8 cellular contexts compared by ENCODE assay signal in genomic region chr5:177006265-177006972, GRCh38. TPM values are rescaled to one million over a fixed set of nuclear protein-coding genes. Genes with fewer than 3 reads are reported as not detected.
A peak's percentile ranks its signal among the peaks of the same experiment; 100 is the strongest.
DNase-seq lines count a peak whose midpoint lies in the region; ATAC-seq, FAIRE-seq and TF ChIP-seq lines count a peak whose summit lies in the region.

Gene UIMC1, minus strand, starts transcription at chr5:177006779. Its CDS starts 24,164 bp downstream, at chr5:176982615.

- FAIRE-seq in keratinocyte (lab: Jason Lieb, UNC): no peak

- no peaks in the 10 kb centered on the region for H3K9me3 ChIP-seq in keratinocyte (ENCODE audit: control insufficient read depth, low read depth, low read length)

- H3K4me1 ChIP-seq in keratinocyte (ENCODE audit: control insufficient read depth, extremely low read depth, insufficient read depth, low read length): peaks cover 22% of the 10 kb centered on the region

- no peaks in the 10 kb centered on the region for H3K27me3 ChIP-seq in keratinocyte (ENCODE audit: control insufficient read depth, extremely low read depth, insufficient read depth, low read length)

- ATAC-seq in GM19035 (IDR thresholded peaks at IDR 0.05; ENCODE audit: unreplicated experiment): peak; percentile 72
- peak; percentile 80 for ATAC-seq in HG03342 (IDR thresholded peaks at IDR 0.05; ENCODE audit: unreplicated experiment)

- no peaks in the 10 kb centered on the region for H3K9me1 ChIP-seq in keratinocyte (ENCODE audit: control insufficient read depth, extremely low read depth, insufficient read depth, low read length)

- H3K27ac ChIP-seq in keratinocyte (ENCODE audit: control insufficient read depth, insufficient read depth, low read length): peak within 1 kb of the TSS; percentile 84

- TF ChIP-seq CTCF in keratinocyte (optimal IDR thresholded peaks at IDR 0.05 in 1 of 3, IDR thresholded peaks at IDR 0.05 in 1 of 3, conservative IDR thresholded peaks at IDR 0.05 in 1 of 3; ENCODE audit: extremely low read depth in 1 of 3, insufficient read depth in 2 of 3, low read length in 3 of 3): no peak

- peak; percentile 95 for DNase-seq in AG08396 (ENCODE audit: low spot score)
- peak; percentile 80 for DNase-seq in NCI-H510A (lab: John Stamatoyannopoulos, UW)
- peak; percentile 87 for DNase-seq in activated CD4-positive, alpha-beta T cell treated with anti-CD3 and anti-CD28 coated beads for 1 hour
- DNase-seq in cerebellar nuclear complex (lab: John Stamatoyannopoulos, UW): peak; percentile 1 to 51
- DNase-seq in keratinocyte (ENCODE audit: low read depth, low spot score): no peak
- DNase-seq in stimulated activated CD4-positive, alpha-beta T cell treated with anti-CD3 and anti-CD28 coated beads, Interleukin-12 subunit alpha, Interleukin-12 subunit beta, amount 100 ng/mL, for 48 hours (ENCODE audit: low read depth in 2 of 3, low spot score in 1 of 3): peak; percentile 86 to 91 (median 87)

- H3K79me2 ChIP-seq in keratinocyte (ENCODE audit: control insufficient read depth, insufficient read depth, low read length): peaks cover 51% of the 10 kb centered on the region

- peak within 1 kb of the TSS; percentile 83 for H2AFZ ChIP-seq in keratinocyte (ENCODE audit: control insufficient read depth, low read length)

- peak within 1 kb of the TSS; percentile 82 for H3K9ac ChIP-seq in keratinocyte (ENCODE audit: control insufficient read depth, extremely low read depth, insufficient read depth, low read length)

- no peaks in the 10 kb centered on the region for H3K36me3 ChIP-seq in keratinocyte (ENCODE audit: control insufficient read depth in 2 of 2, extremely low read depth in 1 of 2, insufficient read depth in 2 of 2, low read length in 2 of 2)

- H3K4me2 ChIP-seq in keratinocyte (ENCODE audit: control insufficient read depth, extremely low read depth, insufficient read depth, low read depth, low read length): peak within 1 kb of the TSS; percentile 95

- peak within 1 kb of the TSS; percentile 70 to 78 (median 78) for H3K4me3 ChIP-seq in keratinocyte (ENCODE audit: control insufficient read depth in 2 of 3, extremely low read depth in 1 of 3, insufficient read depth in 2 of 3, low read depth in 1 of 3, low read length in 3 of 3)

- dilution Hi-C loops in keratinocyte (cut with MboI; ENCODE audit: extremely low pct_ligation_motif_present, low sequenced_read_pairs): no loop called here

- H4K20me1 ChIP-seq in keratinocyte (ENCODE audit: control insufficient read depth, extremely low read depth, insufficient read depth, low read length): peaks cover 20% of the 10 kb centered on the region

RNA-seq across cellular contexts. Expression of gene UIMC1, which starts in this region (rescaled TPM):
- polyA plus RNA-seq in keratinocyte: 15.7 to 29.0 TPM (median 22.5 TPM) in 3 replicates
- 64.1 TPM for polyA plus RNA-seq in keratinocyte (2011; ENCODE audit: low read depth)
- polyA plus RNA-seq in keratinocyte (2011; cell fraction: cytosol; rRNA removed): 17.1 and 27.9 TPM in 2 replicates
- polyA plus RNA-seq in keratinocyte (2011; cell fraction: nucleus; rRNA removed): 33.0 and 37.0 TPM in 2 replicates
- polyA plus RNA-seq in keratinocyte (2012; ENCODE audit: low replicate concordance): 20.1 and 24.1 TPM in 2 replicates
- 3.5 to 28.8 TPM (median 23.1 TPM) in 3 replicates for polyA minus RNA-seq in keratinocyte
- 10.4 TPM for polyA minus RNA-seq in keratinocyte (2011; cell fraction: cytosol; rRNA and poly(A)+ RNA removed)
- polyA minus RNA-seq in keratinocyte (2011; cell fraction: nucleus; rRNA and poly(A)+ RNA removed): 12.0 and 30.9 TPM in 2 replicates
